ENCODE assay signal across 26 cellular contexts in the genomic region with DNA sequence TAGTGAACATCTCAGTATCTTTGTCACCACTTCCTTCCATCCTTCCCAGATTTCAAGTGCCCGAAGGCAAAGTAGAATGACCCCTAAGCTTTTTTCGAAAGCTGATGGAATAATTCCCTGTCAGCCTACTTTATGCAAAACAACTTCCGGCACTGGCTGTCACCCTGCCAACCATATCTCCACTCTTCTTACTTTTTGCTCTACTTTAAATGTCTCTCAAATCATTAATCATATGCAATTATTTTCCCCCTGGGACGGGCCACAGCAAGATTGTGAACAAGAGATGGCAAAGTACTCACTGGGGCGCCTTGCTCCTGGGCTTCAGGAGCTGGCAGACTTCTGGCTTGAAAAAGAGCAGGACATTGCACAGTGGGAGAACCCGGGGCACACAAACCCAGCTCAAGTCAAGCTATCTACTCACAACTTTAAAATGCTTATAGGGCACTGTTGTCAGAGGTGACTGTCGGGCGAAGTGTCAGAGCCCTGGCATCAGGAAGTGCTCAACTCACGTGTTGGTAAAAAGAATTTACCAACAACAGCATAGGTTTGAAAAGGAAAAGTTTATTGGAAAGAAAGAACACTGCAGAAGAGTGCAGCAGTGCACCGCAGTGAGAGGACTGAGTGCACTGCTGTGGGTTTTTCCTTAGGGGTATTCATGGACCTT.
"Had no signal": no experiment of that assay in that cellular context is flagged by ENCODE, and none has a peak within 500 bp of the region (broad histone marks: within the 10 kb centered on the region; RNA-seq: fewer than 3 reads in every experiment).

No MANE protein-coding gene starts in this region.

- H3K9me3 ChIP-seq: adrenal gland, body of pancreas, psoas muscle, tibial artery had no signal

- H3K27me3 ChIP-seq: adrenal gland, body of pancreas, heart left ventricle, left lung, neural progenitor cell, stomach, tibial artery had no signal

- ATAC-seq: activated CD4-positive, CD25-positive, alpha-beta regulatory T cell treated with anti-CD3 and anti-CD28 coated beads, Interleukin-2, amount 50 U/mL, for 24 hours; body of pancreas; heart left ventricle; left lung; lower lobe of right lung; natural killer cell; psoas muscle; stimulated activated naive B cell treated with anti-CD40 and anti-IgM and Interleukin-4, amounts not matched to agents 10 μg/mL and 1 μg/mL and 100 μg/mL, for 72 hours had no signal

- H3K4me3 ChIP-seq: adrenal gland, body of pancreas, heart left ventricle, left lung, lower lobe of right lung, neural progenitor cell, psoas muscle, stomach, tibial artery had no signal

- H3K4me1 ChIP-seq: adrenal gland, body of pancreas, heart left ventricle, left lung, lower lobe of right lung, parathyroid adenoma, psoas muscle, stomach, tibial artery had no signal

- DNase-seq: activated CD4-positive, alpha-beta T cell treated with anti-CD3 and anti-CD28 coated beads for 48 hours; activated CD4-positive, alpha-beta T cell treated with anti-CD3 and anti-CD28 coated beads, Interleukin-2, amount 50 U/mL, for 48 hours; activated CD8-positive, alpha-beta memory T cell treated with anti-CD3 and anti-CD28 coated beads, Interleukin-2, amount 50 U/mL, for 4 hours; activated effector memory CD4-positive, alpha-beta T cell treated with anti-CD3 and anti-CD28 coated beads, Interleukin-2, amount 50 U/mL, for 16 hours; activated naive CD4-positive, alpha-beta T cell treated with anti-CD3 and anti-CD28 coated beads for 36 hours; activated naive CD8-positive, alpha-beta T cell treated with anti-CD3 and anti-CD28 coated beads for 36 hours; activated T-cell treated with anti-CD3 and anti-CD28 coated beads, Interleukin-2, amount 50 U/mL, for 1 hour; body of pancreas; effector CD8-positive, alpha-beta T cell; heart left ventricle; kidney glomerular epithelial cell; left lung; lower lobe of right lung; mesendoderm; natural killer cell; occipital lobe; psoas muscle; stimulated activated CD4-positive, alpha-beta T cell treated with anti-CD3 and anti-CD28 coated beads, Interleukin-15, amount 100 ng/mL, for 24 hours; stimulated activated CD4-positive, alpha-beta T cell treated with anti-CD3 and anti-CD28 coated beads, Interleukin-2, amount 100 ng/mL, for 24 hours; stimulated activated naive B cell treated with anti-CD40 and anti-IgM and Interleukin-4, amounts not matched to agents 10 μg/mL and 1 μg/mL and 100 μg/mL, for 72 hours; stomach; tibial artery had no signal

- H3K9ac ChIP-seq: neural progenitor cell, parathyroid adenoma had no signal

- H3K27ac ChIP-seq: adrenal gland, body of pancreas, heart left ventricle, left lung, lower lobe of right lung, neural progenitor cell, parathyroid adenoma, psoas muscle, stomach, tibial artery had no signal

- H3K36me3 ChIP-seq: adrenal gland, heart left ventricle, left lung, lower lobe of right lung, neural progenitor cell, stomach, tibial artery had no signal
